ENCODE assay signal across 12 cellular contexts in genomic region chr10:88066876-88067275, GRCh38.
DNase-seq lines count a peak whose midpoint lies in the region; ATAC-seq and TF ChIP-seq lines count a peak whose summit lies in the region.
"Had no signal": no experiment of that assay in that cellular context is flagged by ENCODE, and none has a peak within 500 bp of the region (broad histone marks: within the 10 kb centered on the region; RNA-seq: fewer than 3 reads in every experiment).

No MANE protein-coding gene starts in this region.

- H3K4me3 Mint-ChIP-seq in stimulated activated naive CD8-positive, alpha-beta T cell treated with anti-CD3 and anti-CD28 coated beads, Interleukin-15, Interleukin-2, amounts not matched to agents 100 ng/mL and 50 ng/mL, for 24 hours, result peak overlapping the region; percentile 7

- H3K9me3 ChIP-seq in left ventricle myocardium inferior (replicated peaks) (no peaks in the 10 kb centered on the region), upper lobe of right lung (no peaks in the 10 kb centered on the region)
- H3K9me3 ChIP-seq: BE2C had no signal

- H3K4me1 Mint-ChIP-seq in stimulated activated naive CD8-positive, alpha-beta T cell treated with anti-CD3 and anti-CD28 coated beads, Interleukin-15, Interleukin-2, amounts not matched to agents 100 ng/mL and 50 ng/mL, for 24 hours (ENCODE audit: low read depth), result peaks cover 84% of the 10 kb centered on the region

- H3K27ac ChIP-seq in left ventricle myocardium inferior (replicated peaks), result peak overlapping the region; percentile 54
- no peak overlapping the region for H3K27ac ChIP-seq in upper lobe of right lung
- peak overlapping the region in 12 of 59 donors; percentile 11 to 75 (median 28) for H3K27ac ChIP-seq in dorsolateral prefrontal cortex
- H3K27ac ChIP-seq: VCaP had no signal

- ATAC-seq in stimulated activated naive CD8-positive, alpha-beta T cell treated with anti-CD3 and anti-CD28 coated beads, Interleukin-15, Interleukin-2, amounts not matched to agents 100 U/mL and 50 U/mL, for 24 hours, result no peak
- ATAC-seq in upper lobe of right lung (peak; percentile 58), GM18867 (IDR thresholded peaks at IDR 0.05; ENCODE audit: unreplicated experiment) (no peak), HG03095 (IDR thresholded peaks at IDR 0.05; ENCODE audit: unreplicated experiment) (no peak)

- H3K27me3 Mint-ChIP-seq in stimulated activated naive CD8-positive, alpha-beta T cell treated with anti-CD3 and anti-CD28 coated beads, Interleukin-15, Interleukin-2, amounts not matched to agents 100 ng/mL and 50 ng/mL, for 24 hours, result no peaks in the 10 kb centered on the region

- intact Hi-C loops in left ventricle myocardium inferior (cut with micrococcal nuclease), result no loop called here
- intact Hi-C loops in upper lobe of right lung (cut with DNase I), result no loop called here
- intact Hi-C loops in dorsolateral prefrontal cortex (cut with DNase I), result no loop called here

- H3K27me3 ChIP-seq in left ventricle myocardium inferior (ENCODE audit: low read depth) (no peaks in the 10 kb centered on the region), upper lobe of right lung (no peaks in the 10 kb centered on the region), dorsolateral prefrontal cortex (no peaks in the 10 kb centered on the region)
- H3K27me3 ChIP-seq: BE2C had no signal

- DNase-seq in stimulated activated naive CD8-positive, alpha-beta T cell treated with anti-CD3 and anti-CD28 coated beads, Interleukin-15, Interleukin-2, amounts not matched to agents 100 U/mL and 50 U/mL, for 24 hours, result no peak
- peak; percentile 91 for DNase-seq in SIG-M5 treated with dmso at 0.1 percent for 504 hours (lab: John Stamatoyannopoulos, UW; ENCODE audit: unreplicated experiment)
- DNase-seq in left ventricle myocardium inferior, result no peak
- DNase-seq in upper lobe of right lung, result no peak
- DNase-seq in dorsolateral prefrontal cortex, result no peak
- DNase-seq: BE2C; effector CD4-positive, alpha-beta T cell; NCI-H748 treated with DMSO at 0.1 percent for 48 hours had no signal

- TF ChIP-seq CTCF in left ventricle myocardium inferior (IDR thresholded peaks at IDR 0.05; ENCODE audit: borderline replicate concordance) (no peak), upper lobe of right lung (IDR thresholded peaks at IDR 0.05) (no peak), dorsolateral prefrontal cortex (IDR thresholded peaks at IDR 0.05 in 54 of 56, conservative IDR thresholded peaks at IDR 0.05 in 2 of 56; ENCODE audit: low read depth in 1 of 56, partially characterized antibody in 56 of 56) (no peak)

- H3K9me3 Mint-ChIP-seq in stimulated activated naive CD8-positive, alpha-beta T cell treated with anti-CD3 and anti-CD28 coated beads, Interleukin-15, Interleukin-2, amounts not matched to agents 100 ng/mL and 50 ng/mL, for 24 hours, result peaks cover 9% of the 10 kb centered on the region

- peaks cover 5% of the 10 kb centered on the region for H3K36me3 Mint-ChIP-seq in stimulated activated naive CD8-positive, alpha-beta T cell treated with anti-CD3 and anti-CD28 coated beads, Interleukin-15, Interleukin-2, amounts not matched to agents 100 ng/mL and 50 ng/mL, for 24 hours (ENCODE audit: low read depth)

- H3K4me1 ChIP-seq in left ventricle myocardium inferior (peaks cover 53% of the 10 kb centered on the region), upper lobe of right lung (peaks cover 43% of the 10 kb centered on the region)

- H3K27ac Mint-ChIP-seq in stimulated activated naive CD8-positive, alpha-beta T cell treated with anti-CD3 and anti-CD28 coated beads, Interleukin-15, Interleukin-2, amounts not matched to agents 100 ng/mL and 50 ng/mL, for 24 hours, result peak overlapping the region; percentile 28

- H3K4me3 ChIP-seq in left ventricle myocardium inferior (no peak overlapping the region), upper lobe of right lung (no peak overlapping the region), dorsolateral prefrontal cortex (no peak overlapping the region)

- H3K36me3 ChIP-seq in left ventricle myocardium inferior (no peaks in the 10 kb centered on the region), upper lobe of right lung (no peaks in the 10 kb centered on the region)
- H3K36me3 ChIP-seq: BE2C had no signal
